Comparison of ENCODE assay signal across 9 cellular contexts in genomic region chr10:102674566-102674965, GRCh38. TPM values are rescaled to one million over a fixed set of nuclear protein-coding genes. Genes with fewer than 3 reads are reported as not detected.
DNase-seq lines count a peak whose midpoint lies in the region; ATAC-seq and TF ChIP-seq lines count a peak whose summit lies in the region.
"Had no signal": no experiment of that assay in that cellular context is flagged by ENCODE, and none has a peak within 500 bp of the region (broad histone marks: within the 10 kb centered on the region; RNA-seq: fewer than 3 reads in every experiment).

No MANE protein-coding gene starts in this region.

- peaks cover 1% of the 10 kb centered on the region for H3K36me3 Mint-ChIP-seq in activated T-helper 1 cell treated with anti-CD3 and anti-CD28 coated beads, Interleukin-12 subunit alpha, Interleukin-12 subunit beta, Interleukin-2, Interleukin-4 antibody, amounts not matched to agents 30 ng/mL and 10 ng/mL and 1 ng/mL, durations not matched to agents 14 hours and 24 hours and 36 hours (ENCODE audit: low read depth)
- no peaks in the 10 kb centered on the region for H3K36me3 Mint-ChIP-seq in immature natural killer cell
- H3K36me3 Mint-ChIP-seq in stimulated activated effector memory CD8-positive, alpha-beta T cell treated with anti-CD3 and anti-CD28 coated beads, Interleukin-12 subunit alpha, Interleukin-12 subunit beta, amount 100 ng/mL, for 72 hours, result peaks cover 45% of the 10 kb centered on the region

- TF ChIP-seq CTCF in GM10266 (IDR thresholded peaks at IDR 0.05; ENCODE audit: control insufficient read depth, insufficient read depth, low read depth, missing control alignments), result no peak

- no peak overlapping the region for H3K27ac Mint-ChIP-seq in activated T-helper 1 cell treated with anti-CD3 and anti-CD28 coated beads, Interleukin-12 subunit alpha, Interleukin-12 subunit beta, Interleukin-2, Interleukin-4 antibody, amounts not matched to agents 30 ng/mL and 10 ng/mL and 1 ng/mL, durations not matched to agents 14 hours and 24 hours and 36 hours
- H3K27ac Mint-ChIP-seq in immature natural killer cell, result peak overlapping the region; percentile 60 to 90 (median 88)
- H3K27ac Mint-ChIP-seq in stimulated activated effector memory CD8-positive, alpha-beta T cell treated with anti-CD3 and anti-CD28 coated beads, Interleukin-12 subunit alpha, Interleukin-12 subunit beta, amount 100 ng/mL, for 72 hours, result peak overlapping the region; percentile 69

- intact Hi-C loops in activated T-helper 1 cell treated with anti-CD3 and anti-CD28 coated beads, Interleukin-12 subunit alpha, Interleukin-12 subunit beta, Interleukin-2, Interleukin-4 antibody, amounts not matched to agents 30 ng/mL and 10 ng/mL and 1 ng/mL, durations not matched to agents 14 hours and 24 hours and 36 hours (cut with micrococcal nuclease), result loop anchor here (1.0 to 2.0 kb wide), 4 partner anchors 13 to 68 kb away; partner anchors contain the start of gene WBP1L

- H3K4me3 Mint-ChIP-seq in activated T-helper 1 cell treated with anti-CD3 and anti-CD28 coated beads, Interleukin-12 subunit alpha, Interleukin-12 subunit beta, Interleukin-2, Interleukin-4 antibody, amounts not matched to agents 30 ng/mL and 10 ng/mL and 1 ng/mL, durations not matched to agents 14 hours and 24 hours and 36 hours, result peak overlapping the region; percentile 71
- H3K4me3 Mint-ChIP-seq in immature natural killer cell, result peak overlapping the region; percentile 65 to 93 (median 81)
- peak overlapping the region; percentile 60 for H3K4me3 Mint-ChIP-seq in stimulated activated effector memory CD8-positive, alpha-beta T cell treated with anti-CD3 and anti-CD28 coated beads, Interleukin-12 subunit alpha, Interleukin-12 subunit beta, amount 100 ng/mL, for 72 hours

- ATAC-seq in stimulated activated effector memory CD8-positive, alpha-beta T cell treated with anti-CD3 and anti-CD28 coated beads, Interleukin-12 subunit alpha, Interleukin-12 subunit beta, amount 100 ng/mL, for 72 hours, result peak; percentile 19
- ATAC-seq in HG02938 (IDR thresholded peaks at IDR 0.05; ENCODE audit: unreplicated experiment), result no peak

- no peaks in the 10 kb centered on the region for H3K9me3 Mint-ChIP-seq in activated T-helper 1 cell treated with anti-CD3 and anti-CD28 coated beads, Interleukin-12 subunit alpha, Interleukin-12 subunit beta, Interleukin-2, Interleukin-4 antibody, amounts not matched to agents 30 ng/mL and 10 ng/mL and 1 ng/mL, durations not matched to agents 14 hours and 24 hours and 36 hours
- H3K9me3 Mint-ChIP-seq in immature natural killer cell, result no peaks in the 10 kb centered on the region
- no peaks in the 10 kb centered on the region for H3K9me3 Mint-ChIP-seq in stimulated activated effector memory CD8-positive, alpha-beta T cell treated with anti-CD3 and anti-CD28 coated beads, Interleukin-12 subunit alpha, Interleukin-12 subunit beta, amount 100 ng/mL, for 72 hours
- H3K9me3 Mint-ChIP-seq: IgD-negative memory B cell had no signal

- H3K4me1 Mint-ChIP-seq in activated T-helper 1 cell treated with anti-CD3 and anti-CD28 coated beads, Interleukin-12 subunit alpha, Interleukin-12 subunit beta, Interleukin-2, Interleukin-4 antibody, amounts not matched to agents 30 ng/mL and 10 ng/mL and 1 ng/mL, durations not matched to agents 14 hours and 24 hours and 36 hours (ENCODE audit: low read depth), result peaks cover 25% of the 10 kb centered on the region
- peaks cover 43 to 56% of the 10 kb centered on the region in 2 donors for H3K4me1 Mint-ChIP-seq in immature natural killer cell
- H3K4me1 Mint-ChIP-seq in stimulated activated effector memory CD8-positive, alpha-beta T cell treated with anti-CD3 and anti-CD28 coated beads, Interleukin-12 subunit alpha, Interleukin-12 subunit beta, amount 100 ng/mL, for 72 hours, result peaks cover 34% of the 10 kb centered on the region

- peak; percentile 6 for DNase-seq in NCI-H1105 treated with DMSO at 0.1 percent for 48 hours (lab: John Stamatoyannopoulos, UW)
- no peak for DNase-seq in NCI-H1105 (lab: John Stamatoyannopoulos, UW)
- no peak for DNase-seq in activated T-helper 1 cell treated with anti-CD3 and anti-CD28 coated beads, Interleukin-12 subunit alpha, Interleukin-12 subunit beta, Interleukin-2, Interleukin-4 antibody, amounts not matched to agents 30 ng/mL and 10 ng/mL and 1 ng/mL, durations not matched to agents 14 hours and 24 hours and 36 hours (ENCODE audit: low spot score)
- DNase-seq in immature natural killer cell, result no peak
- no peak for DNase-seq in stimulated activated effector memory CD8-positive, alpha-beta T cell treated with anti-CD3 and anti-CD28 coated beads, Interleukin-12 subunit alpha, Interleukin-12 subunit beta, amount 100 ng/mL, for 72 hours (ENCODE audit: low spot score in 2 of 2)
- no peak for DNase-seq in NCI-H748 treated with DMSO at 0.1 percent for 48 hours (lab: John Stamatoyannopoulos, UW)
- DNase-seq in GM10266 (ENCODE audit: extremely low spot score), result no peak

- no peaks in the 10 kb centered on the region for H3K27me3 Mint-ChIP-seq in activated T-helper 1 cell treated with anti-CD3 and anti-CD28 coated beads, Interleukin-12 subunit alpha, Interleukin-12 subunit beta, Interleukin-2, Interleukin-4 antibody, amounts not matched to agents 30 ng/mL and 10 ng/mL and 1 ng/mL, durations not matched to agents 14 hours and 24 hours and 36 hours (ENCODE audit: insufficient read depth)
- H3K27me3 Mint-ChIP-seq in immature natural killer cell (ENCODE audit: low read depth in 3 of 3), result peaks cover 3 to 10% (median 5%) of the 10 kb centered on the region in 3 donors
- H3K27me3 Mint-ChIP-seq: IgD-negative memory B cell had no signal

RNA-seq across cellular contexts. Expression of gene TRIM8, which starts 30.3 kb away (rescaled TPM):
- 108 and 111 TPM in 2 replicates for total RNA-seq in activated T-helper 1 cell treated with anti-CD3 and anti-CD28 coated beads, Interleukin-12 subunit alpha, Interleukin-12 subunit beta, Interleukin-2, Interleukin-4 antibody, amounts not matched to agents 30 ng/mL and 10 ng/mL and 1 ng/mL, durations not matched to agents 14 hours and 24 hours and 36 hours
- 10 to 100 TPM; 30.5 to 78.8 (median 39.2) TPM for polyA plus RNA-seq in immature natural killer cell

RNA-seq across cellular contexts. Expression of gene ARL3, which starts 39.6 kb away (rescaled TPM):
- total RNA-seq in activated T-helper 1 cell treated with anti-CD3 and anti-CD28 coated beads, Interleukin-12 subunit alpha, Interleukin-12 subunit beta, Interleukin-2, Interleukin-4 antibody, amounts not matched to agents 30 ng/mL and 10 ng/mL and 1 ng/mL, durations not matched to agents 14 hours and 24 hours and 36 hours, result 6.6 and 6.8 TPM in 2 replicates
- 1 to 10 TPM; 2.6 to 3.9 (median 3.6) TPM for polyA plus RNA-seq in immature natural killer cell

RNA-seq across cellular contexts. Expression of gene SFXN2, which starts 39.9 kb away (rescaled TPM):
- 39.5 and 44.0 TPM in 2 replicates for total RNA-seq in activated T-helper 1 cell treated with anti-CD3 and anti-CD28 coated beads, Interleukin-12 subunit alpha, Interleukin-12 subunit beta, Interleukin-2, Interleukin-4 antibody, amounts not matched to agents 30 ng/mL and 10 ng/mL and 1 ng/mL, durations not matched to agents 14 hours and 24 hours and 36 hours
- polyA plus RNA-seq in immature natural killer cell, result 1 to 10 TPM; 4.9 to 9.6 (median 7.9) TPM
